11 cellular contexts compared by ENCODE assay signal in genomic region chr17:61641084-61641483, GRCh38. TPM values are rescaled to one million over a fixed set of nuclear protein-coding genes. Genes with fewer than 3 reads are reported as not detected.
"Had no signal": no experiment of that assay in that cellular context is flagged by ENCODE, and none has a peak within 500 bp of the region (broad histone marks: within the 10 kb centered on the region; RNA-seq: fewer than 3 reads in every experiment).

No MANE protein-coding gene starts in this region.

- H2AFZ ChIP-seq: GM23248 had no signal

- H3K9ac ChIP-seq: GM23248 had no signal

- H3K27ac ChIP-seq: GM23248 had no signal

- H3K4me1 ChIP-seq: HAP-1 had no signal

- ATAC-seq: HCT116, K562 had no signal

- H3K36me3 ChIP-seq: HAP-1 had no signal

- DNase-seq: GM23248, GOT3, H7, HFFc6, IMR-90 had no signal

- FAIRE-seq: HTR-8/SVneo, K562 had no signal

- H3K4me3 ChIP-seq: GM23248, HAP-1, K562 had no signal

- H3K9me3 ChIP-seq: HAP-1 had no signal

RNA-seq across cellular contexts. Expression of gene NACA2, which starts 50.1 kb away (rescaled TPM):
- total RNA-seq: GM23248, H4, H7, HFFc6, HT-29, IMR-90 had no signal
- polyA plus RNA-seq: GM23248, IMR-90 had no signal
